Comparison of ENCODE assay signal across 14 cellular contexts in the genomic region with DNA sequence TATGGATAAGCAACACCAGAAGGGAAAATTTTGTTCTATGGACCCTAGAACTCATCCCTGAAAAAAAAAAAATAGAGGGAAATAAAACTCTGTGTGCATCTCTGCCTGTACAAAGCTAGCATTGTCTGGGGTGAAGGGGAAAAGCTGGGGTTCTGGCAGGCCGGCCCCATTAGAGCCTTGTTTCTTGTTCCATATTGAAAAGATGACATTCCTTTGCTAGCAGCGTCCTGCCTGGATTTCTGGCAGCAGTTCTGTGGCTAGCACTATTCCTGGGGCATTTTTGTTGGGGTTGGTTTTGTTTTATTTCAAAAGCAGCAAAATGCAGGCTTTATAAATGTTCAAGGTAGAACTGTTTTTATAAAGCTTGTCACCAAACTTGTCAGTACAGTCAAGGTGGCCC. TPM values are rescaled to one million over a fixed set of nuclear protein-coding genes. Genes with fewer than 3 reads are reported as not detected.
DNase-seq lines count a peak whose midpoint lies in the region; ATAC-seq and TF ChIP-seq lines count a peak whose summit lies in the region.
"Had no signal": no experiment of that assay in that cellular context is flagged by ENCODE, and none has a peak within 500 bp of the region (broad histone marks: within the 10 kb centered on the region; RNA-seq: fewer than 3 reads in every experiment).

No MANE protein-coding gene starts in this region.

- peaks cover 65% of the 10 kb centered on the region for H3K4me1 Mint-ChIP-seq in HFFc6 (ENCODE audit: low read depth)
- H3K4me1 Mint-ChIP-seq in MCF 10A (ENCODE audit: insufficient read depth, unreplicated experiment) = no peaks in the 10 kb centered on the region

- TF ChIP-seq EP300 in sigmoid colon (IDR thresholded peaks at IDR 0.05) = no peak

- H3K27ac ChIP-seq in sigmoid colon (peak overlapping the region in 3 of 4 donors; percentile 52 to 71 (median 58)), lower lobe of right lung (no peak overlapping the region), MM.1S (ENCODE audit: low read length) (no peak overlapping the region)

- H3K27me3 ChIP-seq in sigmoid colon (no peaks in the 10 kb centered on the region), lower lobe of right lung (ENCODE audit: low read depth) (no peaks in the 10 kb centered on the region), MM.1S (replicated peaks; ENCODE audit: insufficient read depth, low read length) (no peaks in the 10 kb centered on the region)

- ATAC-seq in lower lobe of right lung = no peak
- no peak for ATAC-seq in GM21825 (IDR thresholded peaks at IDR 0.05; ENCODE audit: unreplicated experiment)
- no peak for ATAC-seq in HG02678 (IDR thresholded peaks at IDR 0.05; ENCODE audit: unreplicated experiment)
- ATAC-seq: activated CD8-positive, alpha-beta T cell treated with anti-CD3 and anti-CD28 coated beads for 36 hours had no signal

- H3K9ac ChIP-seq in MM.1S (ENCODE audit: low read length) = no peak overlapping the region

- no TSS peak for BruUV-seq in MCF 10A (replicated peaks; lab: Mats Ljungman, UMichigan)

- H3K9me3 ChIP-seq in sigmoid colon (no peaks in the 10 kb centered on the region), lower lobe of right lung (no peaks in the 10 kb centered on the region), MM.1S (replicated peaks; ENCODE audit: insufficient read depth, low read length) (no peaks in the 10 kb centered on the region)

- intact Hi-C loops in MCF 10A (cut with micrococcal nuclease) (no loop called here), sigmoid colon (cut with DNase I) (loop anchor here (5.0 kb wide), 1 partner anchor 119 kb away; no protein-coding TSS in a partner anchor), lower lobe of right lung (cut with DNase I) (no loop called here)

- no peaks in the 10 kb centered on the region for H4K20me1 ChIP-seq in MM.1S (ENCODE audit: insufficient read depth, low read length)

- H3K4me3 Mint-ChIP-seq in HFFc6 (no peak overlapping the region), MCF 10A (ENCODE audit: unreplicated experiment) (no peak overlapping the region)
- H3K4me3 Mint-ChIP-seq: activated CD8-positive, alpha-beta T cell treated with anti-CD3 and anti-CD28 coated beads for 36 hours had no signal

- H3K36me3 ChIP-seq in sigmoid colon (no peaks in the 10 kb centered on the region), lower lobe of right lung (no peaks in the 10 kb centered on the region), MM.1S (replicated peaks; ENCODE audit: insufficient read depth, low read length) (no peaks in the 10 kb centered on the region)

- H3K27ac Mint-ChIP-seq in HFFc6 (no peak overlapping the region), MCF 10A (ENCODE audit: low read depth, unreplicated experiment) (no peak overlapping the region)
- H3K27ac Mint-ChIP-seq: activated CD8-positive, alpha-beta T cell treated with anti-CD3 and anti-CD28 coated beads for 36 hours had no signal

- POLR2A ChIA-PET in MCF 10A (lab: Yijun Ruan, JAX) = no interaction called here

- H3K4me2 ChIP-seq in MM.1S (ENCODE audit: low read depth, low read length) = no peak overlapping the region

- TF ChIP-seq CTCF in HFFc6 (IDR thresholded peaks at IDR 0.05) (no peak), MCF 10A (IDR thresholded peaks at IDR 0.05; ENCODE audit: unreplicated experiment) (no peak), sigmoid colon (IDR thresholded peaks at IDR 0.05) (no peak), lower lobe of right lung (IDR thresholded peaks at IDR 0.05) (no peak), MM.1S (IDR thresholded peaks at IDR 0.05; ENCODE audit: low read length) (no peak)

- H3K4me3 ChIP-seq in sigmoid colon (no peak overlapping the region), lower lobe of right lung (no peak overlapping the region), MM.1S (ENCODE audit: low read length) (no peak overlapping the region)
- H3K4me3 ChIP-seq: lung had no signal

- H3K9me3 Mint-ChIP-seq in HFFc6 (no peaks in the 10 kb centered on the region), MCF 10A (ENCODE audit: unreplicated experiment) (no peaks in the 10 kb centered on the region)
- H3K9me3 Mint-ChIP-seq: activated CD8-positive, alpha-beta T cell treated with anti-CD3 and anti-CD28 coated beads for 36 hours had no signal

- CTCF ChIA-PET in MCF 10A (lab: Yijun Ruan, JAX) = interaction anchor here (0.6 to 0.9 kb wide), 2 partner anchors 31 to 734 kb away, joined by 4 read pairs; no protein-coding TSS in a partner anchor

- H3K27me3 Mint-ChIP-seq in HFFc6 (ENCODE audit: insufficient read depth) = no peaks in the 10 kb centered on the region; the same call in 1 of the 2 replicates
- H3K27me3 Mint-ChIP-seq in MCF 10A (ENCODE audit: insufficient read depth, unreplicated experiment) = no peaks in the 10 kb centered on the region

- H2AFZ ChIP-seq in MM.1S (ENCODE audit: low read length) = no peak overlapping the region

- H3K9me2 ChIP-seq in MM.1S (replicated peaks; ENCODE audit: insufficient read depth, low read length) = no peaks in the 10 kb centered on the region

- no peaks in the 10 kb centered on the region for H3F3A ChIP-seq in MM.1S (ENCODE audit: insufficient read depth, low read length)

- H3K36me3 Mint-ChIP-seq in HFFc6 (ENCODE audit: low read depth) = no peaks in the 10 kb centered on the region
- H3K36me3 Mint-ChIP-seq in MCF 10A (ENCODE audit: insufficient read depth, unreplicated experiment) = no peaks in the 10 kb centered on the region

- no peaks in the 10 kb centered on the region for H3K79me2 ChIP-seq in MM.1S (ENCODE audit: low read length)

- peaks cover 0 to 82% (median 76%) of the 10 kb centered on the region in 4 donors for H3K4me1 ChIP-seq in sigmoid colon
- H3K4me1 ChIP-seq in lower lobe of right lung = peaks cover 32% of the 10 kb centered on the region
- no peaks in the 10 kb centered on the region for H3K4me1 ChIP-seq in MM.1S (ENCODE audit: low read length)

- WGBS in sigmoid colon, 2 donors = 81 to 84% methylated on average over 2 of the region's 2 CpGs

- no peak for TF ChIP-seq POLR2A in sigmoid colon (IDR thresholded peaks at IDR 0.05)

- DNase-seq in HFFc6 (peak; percentile 20), MCF 10A (ENCODE audit: unreplicated experiment) (peak; percentile 10), medulla oblongata (ENCODE audit: extremely low spot score) (peak; percentile 52), sigmoid colon (peak; percentile 69), lower lobe of right lung (no peak), MM.1S (no peak)
- DNase-seq: activated CD8-positive, alpha-beta T cell treated with anti-CD3 and anti-CD28 coated beads for 36 hours; dermis blood vessel endothelial cell; GDM1; KG1; NCI-H1694 treated with DMSO at 0.1 percent for 48 hours had no signal

RNA-seq across cellular contexts. Expression of a gene that starts 45.2 kb away (rescaled TPM):
- total RNA-seq in HFFc6 (2021; fragmentation: NEBNext Ultra II Directional; extraction: Animal tissue kit (Norgen Biotek cat#: 25700)) = 1 to 10 TPM in 4 of 6 experiments, not detected in 2; 1.6 to 2.4 (median 1.8) TPM
- total RNA-seq in MCF 10A (2022) (not detected in 2 replicates), sigmoid colon (10 to 100 TPM in 3 of 4 donors, 1 to 10 TPM in 1; 8.3 to 18.5 (median 11.9) TPM), lower lobe of right lung (5.6 TPM)
- 1 to 10 TPM; 1.2 to 2.4 (median 2.1) TPM for polyA plus RNA-seq in sigmoid colon
- total RNA-seq: activated CD8-positive, alpha-beta T cell treated with anti-CD3 and anti-CD28 coated beads for 36 hours had no signal

Comparison
In these comparisons a context has a peak if more than half of its experiments do, and no peak if none do; other contexts are left out.
1. DNase-seq: peak in HFFc6 (single experiment), MCF 10A (single experiment), medulla oblongata (single experiment) and sigmoid colon (single experiment); none in lower lobe of right lung (single experiment) and MM.1S (single experiment).
2. H3K27ac ChIP-seq: peak in sigmoid colon (3 of 4); none in lower lobe of right lung (single experiment) and MM.1S (single experiment).